Comparison of ENCODE assay signal across 12 cellular contexts in genomic region chr5:134594336-134594735, GRCh38.
"Had no signal": no experiment of that assay in that cellular context is flagged by ENCODE, and none has a peak within 500 bp of the region (broad histone marks: within the 10 kb centered on the region; RNA-seq: fewer than 3 reads in every experiment).

No MANE protein-coding gene starts in this region.

- H3K9me3 ChIP-seq: left lung, stomach had no signal

- H3K4me1 Mint-ChIP-seq: memory B cell, nephron had no signal

- H3K4me1 ChIP-seq: foreskin keratinocyte, left lung had no signal

- DNase-seq: activated CD4-positive, alpha-beta T cell treated with anti-CD3 and anti-CD28 coated beads for 4 hours; activated CD8-positive, alpha-beta memory T cell treated with anti-CD3 and anti-CD28 coated beads, Interleukin-2, amount 50 U/mL, for 48 hours; activated CD8-positive, alpha-beta T cell treated with anti-CD3 and anti-CD28 coated beads, Interleukin-2, amount 10 ng/mL, durations not matched to agents 7 days and 5 days; foreskin keratinocyte; islet precursor cell; left lung; stimulated activated CD4-positive, alpha-beta T cell treated with anti-CD3 and anti-CD28 coated beads, Interleukin-15, amount 100 ng/mL, for 24 hours; stimulated activated CD4-positive, alpha-beta T cell treated with anti-CD3 and anti-CD28 coated beads, Interleukin-4, amount 100 ng/mL, for 24 hours; stomach had no signal

- H3K27ac Mint-ChIP-seq: activated CD8-positive, alpha-beta T cell treated with anti-CD3 and anti-CD28 coated beads, Interleukin-2, amount 10 ng/mL, durations not matched to agents 7 days and 5 days; memory B cell; nephron had no signal

- H3K36me3 Mint-ChIP-seq: memory B cell had no signal

- H3K4me3 ChIP-seq: cardiac muscle cell, left lung, stomach had no signal

- H3K27me3 ChIP-seq: cardiac muscle cell, foreskin keratinocyte, left lung, stomach had no signal

- H3K36me3 ChIP-seq: cardiac muscle cell, left lung, stomach had no signal

- H3K27ac ChIP-seq: cardiac muscle cell, foreskin keratinocyte, left lung, stomach had no signal

- ATAC-seq: foreskin keratinocyte, left lung had no signal

- H3K4me3 Mint-ChIP-seq: activated CD8-positive, alpha-beta T cell treated with anti-CD3 and anti-CD28 coated beads, Interleukin-2, amount 10 ng/mL, durations not matched to agents 7 days and 5 days; memory B cell; nephron had no signal

- H3K9me3 Mint-ChIP-seq: memory B cell, nephron had no signal

- H3K27me3 Mint-ChIP-seq: memory B cell had no signal
